Comparison of ENCODE assay signal across 18 cellular contexts in the genomic region with DNA sequence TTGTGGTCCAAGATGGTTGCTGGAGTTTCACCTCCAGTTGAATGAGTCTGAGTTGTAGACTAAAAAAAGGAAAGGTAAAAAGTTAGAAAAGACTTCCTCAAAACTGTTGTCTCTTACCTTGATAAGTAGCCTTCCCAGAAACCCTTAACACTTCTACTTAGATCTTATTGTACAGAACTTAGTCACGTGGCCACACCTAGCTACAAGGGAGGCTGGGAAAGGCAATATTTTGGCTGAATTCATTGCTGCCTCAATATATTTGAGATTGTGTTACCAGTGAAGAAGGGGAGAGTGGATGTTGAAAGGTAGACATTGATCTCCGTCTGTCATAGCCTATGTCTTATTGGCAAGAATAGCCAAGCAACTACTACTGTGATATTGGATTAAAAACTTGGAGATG.
"Had no signal": no experiment of that assay in that cellular context is flagged by ENCODE, and none has a peak within 500 bp of the region (broad histone marks: within the 10 kb centered on the region; RNA-seq: fewer than 3 reads in every experiment).

No MANE protein-coding gene starts in this region.

- H3K4me3 Mint-ChIP-seq: mesothelial cell of epicardium; naive B cell; natural killer cell; stimulated activated memory B cell treated with anti-CD40 and anti-IgM and Interleukin-4, amounts not matched to agents 10 μg/mL and 1 μg/mL and 100 μg/mL, for 72 hours; type B pancreatic cell had no signal

- H3K36me3 Mint-ChIP-seq: natural killer cell had no signal

- H3K27ac Mint-ChIP-seq: mesothelial cell of epicardium; naive B cell; progenitor cell of endocrine pancreas; stimulated activated memory B cell treated with anti-CD40 and anti-IgM and Interleukin-4, amounts not matched to agents 10 μg/mL and 1 μg/mL and 100 μg/mL, for 72 hours; type B pancreatic cell had no signal

- DNase-seq: islet precursor cell; left ventricle myocardium inferior; mesendoderm; naive B cell; natural killer cell; ovary; right lobe of liver; stimulated activated CD4-positive, alpha-beta T cell treated with anti-CD3 and anti-CD28 coated beads, Interleukin-1b, Interleukin-23, amount 100 ng/mL, for 48 hours; stimulated activated CD4-positive, alpha-beta T cell treated with anti-CD3 and anti-CD28 coated beads, Interleukin-2, amount 100 ng/mL, for 48 hours; stimulated activated CD4-positive, alpha-beta T cell treated with anti-CD3 and anti-CD28 coated beads, Interleukin-4, amount 100 ng/mL, for 4 hours; stimulated activated CD8-positive, alpha-beta memory T cell treated with anti-CD3 and anti-CD28 coated beads, Interleukin-4, amount 100 ng/mL, for 48 hours; stimulated activated naive CD4-positive, alpha-beta T cell treated with Interleukin-2 at 50 U/mL for 16 hours; tibial artery; uterus had no signal

- H3K9me3 Mint-ChIP-seq: mesothelial cell of epicardium; naive B cell; natural killer cell; stimulated activated memory B cell treated with anti-CD40 and anti-IgM and Interleukin-4, amounts not matched to agents 10 μg/mL and 1 μg/mL and 100 μg/mL, for 72 hours; type B pancreatic cell had no signal

- H3K27me3 Mint-ChIP-seq: naive B cell; progenitor cell of endocrine pancreas; stimulated activated memory B cell treated with anti-CD40 and anti-IgM and Interleukin-4, amounts not matched to agents 10 μg/mL and 1 μg/mL and 100 μg/mL, for 72 hours; type B pancreatic cell had no signal

- ATAC-seq: natural killer cell; right lobe of liver; stimulated activated memory B cell treated with anti-CD40 and anti-IgM and Interleukin-4, amounts not matched to agents 10 μg/mL and 1 μg/mL and 100 μg/mL, for 72 hours had no signal

- H3K4me1 Mint-ChIP-seq: stimulated activated memory B cell treated with anti-CD40 and anti-IgM and Interleukin-4, amounts not matched to agents 10 μg/mL and 1 μg/mL and 100 μg/mL, for 72 hours had no signal
